Comparison of ENCODE assay signal across 7 cellular contexts in the genomic region with DNA sequence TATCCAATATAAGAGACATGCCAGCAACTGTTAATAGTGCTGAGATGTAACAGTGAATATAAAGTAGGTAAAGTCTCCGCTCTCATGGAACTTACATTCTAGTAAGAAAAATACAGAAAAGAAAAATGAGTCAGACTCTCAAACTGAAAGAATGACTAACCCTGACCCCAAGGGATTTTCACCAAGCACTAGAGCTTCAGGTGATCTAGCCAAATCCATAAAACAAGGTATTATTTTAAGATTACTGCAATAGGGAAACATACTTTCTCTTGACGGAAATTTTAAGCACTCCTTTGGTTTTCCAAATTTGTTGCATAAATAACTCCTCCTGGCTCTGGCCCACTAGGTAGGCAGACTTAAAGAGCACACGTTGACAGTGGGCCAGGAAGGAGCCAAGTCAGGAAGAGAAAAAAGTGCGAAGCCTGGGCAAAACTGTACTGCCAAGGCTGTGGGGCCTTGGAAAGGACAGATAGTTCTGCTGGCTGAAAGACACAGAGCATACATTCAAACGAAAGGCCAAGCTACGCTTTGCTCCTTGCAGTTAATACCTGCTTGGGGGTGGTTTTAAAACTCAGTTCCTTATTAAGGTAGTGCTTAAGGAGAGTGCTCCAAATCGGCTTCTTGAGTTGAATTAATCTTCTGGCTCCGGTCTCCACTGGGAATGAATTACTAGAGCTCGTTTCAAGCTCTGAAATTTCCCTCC. TPM values are rescaled to one million over a fixed set of nuclear protein-coding genes. Genes with fewer than 3 reads are reported as not detected.
A peak's percentile ranks its signal among the peaks of the same experiment; 100 is the strongest.
DNase-seq lines count a peak whose midpoint lies in the region; ATAC-seq and TF ChIP-seq lines count a peak whose summit lies in the region.

No MANE protein-coding gene starts in this region.

- no peak for TF ChIP-seq EP300 in neural cell (conservative IDR thresholded peaks at IDR 0.05; ENCODE audit: poor library complexity, severe bottlenecking)

- H3K9me3 ChIP-seq in HCT116 (ENCODE audit: control insufficient read depth in 1 of 2, insufficient read depth in 1 of 2, low read depth in 1 of 2, low read length in 2 of 2) (no peaks in the 10 kb centered on the region), duodenal mucosa (ENCODE audit: control insufficient read depth in 1 of 2, low read length in 2 of 2) (no peaks in the 10 kb centered on the region), neural cell (ENCODE audit: low read length) (no peaks in the 10 kb centered on the region)

- H3K4me3 ChIP-seq in HCT116 (replicated peaks in 1 of 2; ENCODE audit: low read depth in 1 of 2, low read length in 2 of 2) (peak overlapping the region; percentile 90 to 98), duodenal mucosa (ENCODE audit: low read depth in 1 of 2, low read length in 2 of 2) (peak overlapping the region; percentile 92 to 95), neural cell (ENCODE audit: low read length) (peak overlapping the region; percentile 98)

- RAD21 ChIA-PET in HCT116 (lab: Charles Lee; ENCODE audit: low non-redundant PET in 1 of 2, low total read pairs in 2 of 2, uncharacterized antibody in 2 of 2, unreplicated experiment in 2 of 2), result no interaction called here

- H3K79me2 ChIP-seq in HCT116 (ENCODE audit: insufficient read depth, low read length) (peaks cover 64% of the 10 kb centered on the region), neural cell (replicated peaks; ENCODE audit: insufficient read depth, low read length) (peaks cover 34% of the 10 kb centered on the region)

- no peaks in the 10 kb centered on the region for H3K27me3 ChIP-seq in HCT116 (ENCODE audit: insufficient read depth, low read length)
- H3K27me3 ChIP-seq in duodenal mucosa (ENCODE audit: control insufficient read depth in 1 of 2, insufficient read depth in 2 of 2, low read length in 2 of 2), result no peaks in the 10 kb centered on the region
- H3K27me3 ChIP-seq in neural cell (ENCODE audit: insufficient read depth, low read depth, low read length), result no peaks in the 10 kb centered on the region

- peaks cover 5 to 9% of the 10 kb centered on the region in 2 experiments; a peak in 3 of 4 replicates for H3K36me3 ChIP-seq in HCT116 (ENCODE audit: control insufficient read depth in 1 of 2, insufficient read depth in 2 of 2, low read length in 2 of 2)
- H3K36me3 ChIP-seq in duodenal mucosa (ENCODE audit: control insufficient read depth in 1 of 2, insufficient read depth in 2 of 2, low read length in 2 of 2), result no peaks in the 10 kb centered on the region
- no peaks in the 10 kb centered on the region for H3K36me3 ChIP-seq in neural cell (ENCODE audit: insufficient read depth, low read length)

- POLR2A ChIA-PET in HCT116 (lab: Charles Lee), result no interaction called here

- no peaks in the 10 kb centered on the region for H3F3A ChIP-seq in neural cell (ENCODE audit: insufficient read depth, low read length, poor library complexity, severe bottlenecking)

- no peak overlapping the region for H2AFZ ChIP-seq in HCT116 (ENCODE audit: low read depth, low read length, poor library complexity, severe bottlenecking)
- H2AFZ ChIP-seq in neural cell (ENCODE audit: low read depth, low read length), result no peak overlapping the region

- intact Hi-C loops in HCT116 (cut with micrococcal nuclease), result no loop called here

- H3K27ac ChIP-seq in HCT116 (ENCODE audit: low read depth, low read length) (peak overlapping the region; percentile 71; the same call in 1 of the 2 replicates), duodenal mucosa (ENCODE audit: low read depth, low read length) (no peak overlapping the region), neural cell (ENCODE audit: low read length) (peak overlapping the region; percentile 72)

- H3K4me1 ChIP-seq in HCT116 (ENCODE audit: control insufficient read depth in 1 of 2, insufficient read depth in 2 of 2, low read length in 2 of 2) (peaks cover 10 to 19% of the 10 kb centered on the region in 2 experiments), duodenal mucosa (ENCODE audit: control insufficient read depth in 1 of 2, insufficient read depth in 2 of 2, low read length in 2 of 2) (peaks cover 12 to 17% of the 10 kb centered on the region in 2 donors)

- CTCF ChIA-PET in HCT116 (lab: Charles Lee), result no interaction called here

- H3K9me2 ChIP-seq in HCT116 (ENCODE audit: insufficient read depth) (no peaks in the 10 kb centered on the region), neural cell (ENCODE audit: insufficient read depth, low read length) (no peaks in the 10 kb centered on the region)

- no peak for TF ChIP-seq POLR2A in HCT116 (IDR thresholded peaks at IDR 0.05; ENCODE audit: borderline replicate concordance, extremely low read depth, insufficient read depth, insufficient read length)

- TF ChIP-seq RAD21 in HCT116 (IDR thresholded peaks at IDR 0.05; ENCODE audit: low read depth), result no peak
- no peak for TF ChIP-seq RAD21 in neural cell (conservative IDR thresholded peaks at IDR 0.05)

- TSS peak; percentile 45 for BruUV-seq in HCT116 (replicated peaks; lab: Mats Ljungman, UMichigan)

- peak overlapping the region; percentile 97 for H3K9ac ChIP-seq in HCT116 (ENCODE audit: low read length)
- peak overlapping the region; percentile 74 to 89 for H3K9ac ChIP-seq in duodenal mucosa (ENCODE audit: low read depth in 1 of 2, low read length in 2 of 2)
- peak overlapping the region; percentile 88 for H3K9ac ChIP-seq in neural cell (ENCODE audit: low read length)

- TF ChIP-seq CTCF in HCT116 (IDR thresholded peaks at IDR 0.05 in 2 of 3, conservative IDR thresholded peaks at IDR 0.05 in 1 of 3; ENCODE audit: borderline replicate concordance in 1 of 3, insufficient read depth in 1 of 3, low read depth in 2 of 3, low read length in 2 of 3) (no peak), neural cell (IDR thresholded peaks at IDR 0.05; ENCODE audit: poor library complexity, severe bottlenecking) (no peak)

- H4K20me1 ChIP-seq in HCT116 (ENCODE audit: insufficient read depth) (peaks cover 7% of the 10 kb centered on the region; the same call in 1 of the 2 replicates), neural cell (ENCODE audit: insufficient read depth) (no peaks in the 10 kb centered on the region)

- peak; percentile 62 for ATAC-seq in GM18499 (IDR thresholded peaks at IDR 0.05; ENCODE audit: insufficient read depth, unreplicated experiment)
- no peak for ATAC-seq in HCT116

- H3K4me2 ChIP-seq in HCT116 (ENCODE audit: low read length) (peak overlapping the region; percentile 75), neural cell (ENCODE audit: low read length) (peak overlapping the region; percentile 96)

- DNase-seq in HCT116 (ENCODE audit: low read depth, low spot score) (no peak), NCI-H82 treated with DMSO at 0.1 percent for 48 hours (lab: John Stamatoyannopoulos, UW; ENCODE audit: unreplicated experiment) (peak; percentile 2), NCI-H2227 treated with DMSO at 0.1 percent for 48 hours (lab: John Stamatoyannopoulos, UW) (no peak), NCI-H226 (no peak)

TF ChIP-seq in HCT116, 20 proteins besides CTCF, POLR2A, EP300 and RAD21:
- no peak for TF ChIP-seq CEBPB (IDR thresholded peaks at IDR 0.05; ENCODE audit: low read depth)
- TF ChIP-seq EZH2 (IDR thresholded peaks at IDR 0.05), result no peak
- no peak for TF ChIP-seq JUND (IDR thresholded peaks at IDR 0.05)
- TF ChIP-seq FOSL1 (IDR thresholded peaks at IDR 0.05; ENCODE audit: low read depth), result no peak
- no peak for TF ChIP-seq ZFX (IDR thresholded peaks at IDR 0.05)
- TF ChIP-seq SIN3A (IDR thresholded peaks at IDR 0.05; ENCODE audit: low read depth), result no peak
- no peak for TF ChIP-seq POLR2AphosphoS5 (IDR thresholded peaks at IDR 0.05; ENCODE audit: low read depth, low read length)
- no peak for TF ChIP-seq EGR1 (IDR thresholded peaks at IDR 0.05; ENCODE audit: low read depth)
- no peak for TF ChIP-seq CBX3 (IDR thresholded peaks at IDR 0.05; ENCODE audit: low read depth)

TF ChIP-seq in neural cell, 6 proteins besides CTCF, POLR2A, EP300 and RAD21:
- TF ChIP-seq SMC3 (conservative IDR thresholded peaks at IDR 0.05; ENCODE audit: poor library complexity) (no peak), POLR2AphosphoS5 (IDR thresholded peaks at IDR 0.05) (no peak), MXI1 (conservative IDR thresholded peaks at IDR 0.05; ENCODE audit: poor library complexity, severe bottlenecking) (no peak), EZH2 (IDR thresholded peaks at IDR 0.05; ENCODE audit: borderline replicate concordance, insufficient read depth, low read length, poor library complexity, severe bottlenecking) (no peak), TAF1 (IDR thresholded peaks at IDR 0.05; ENCODE audit: low read depth) (no peak)
- TF ChIP-seq, protein P1, sequence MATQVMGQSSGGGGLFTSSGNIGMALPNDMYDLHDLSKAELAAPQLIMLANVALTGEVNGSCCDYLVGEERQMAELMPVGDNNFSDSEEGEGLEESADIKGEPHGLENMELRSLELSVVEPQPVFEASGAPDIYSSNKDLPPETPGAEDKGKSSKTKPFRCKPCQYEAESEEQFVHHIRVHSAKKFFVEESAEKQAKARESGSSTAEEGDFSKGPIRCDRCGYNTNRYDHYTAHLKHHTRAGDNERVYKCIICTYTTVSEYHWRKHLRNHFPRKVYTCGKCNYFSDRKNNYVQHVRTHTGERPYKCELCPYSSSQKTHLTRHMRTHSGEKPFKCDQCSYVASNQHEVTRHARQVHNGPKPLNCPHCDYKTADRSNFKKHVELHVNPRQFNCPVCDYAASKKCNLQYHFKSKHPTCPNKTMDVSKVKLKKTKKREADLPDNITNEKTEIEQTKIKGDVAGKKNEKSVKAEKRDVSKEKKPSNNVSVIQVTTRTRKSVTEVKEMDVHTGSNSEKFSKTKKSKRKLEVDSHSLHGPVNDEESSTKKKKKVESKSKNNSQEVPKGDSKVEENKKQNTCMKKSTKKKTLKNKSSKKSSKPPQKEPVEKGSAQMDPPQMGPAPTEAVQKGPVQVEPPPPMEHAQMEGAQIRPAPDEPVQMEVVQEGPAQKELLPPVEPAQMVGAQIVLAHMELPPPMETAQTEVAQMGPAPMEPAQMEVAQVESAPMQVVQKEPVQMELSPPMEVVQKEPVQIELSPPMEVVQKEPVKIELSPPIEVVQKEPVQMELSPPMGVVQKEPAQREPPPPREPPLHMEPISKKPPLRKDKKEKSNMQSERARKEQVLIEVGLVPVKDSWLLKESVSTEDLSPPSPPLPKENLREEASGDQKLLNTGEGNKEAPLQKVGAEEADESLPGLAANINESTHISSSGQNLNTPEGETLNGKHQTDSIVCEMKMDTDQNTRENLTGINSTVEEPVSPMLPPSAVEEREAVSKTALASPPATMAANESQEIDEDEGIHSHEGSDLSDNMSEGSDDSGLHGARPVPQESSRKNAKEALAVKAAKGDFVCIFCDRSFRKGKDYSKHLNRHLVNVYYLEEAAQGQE (IDR thresholded peaks at IDR 0.05; ENCODE audit: borderline replicate concordance), result no peak

RNA-seq across cellular contexts. Expression of a gene that starts 1.4 kb away (rescaled TPM):
- 135 TPM for total RNA-seq in HCT116 (2021; ENCODE audit: unreplicated experiment)
- 72.7 and 89.3 TPM in 2 replicates for polyA plus RNA-seq in HCT116 (2012)
- polyA plus RNA-seq in neural cell, result 44.7 and 55.6 TPM in 2 replicates
- polyA minus RNA-seq in neural cell, result 53.8 and 65.1 TPM in 2 replicates

RNA-seq across cellular contexts. Expression of a gene that starts 48.1 kb away (rescaled TPM):
- total RNA-seq in HCT116 (2021; ENCODE audit: unreplicated experiment), result 9.8 TPM
- 4.0 and 4.7 TPM in 2 replicates for polyA plus RNA-seq in HCT116 (2012)
- polyA plus RNA-seq in neural cell, result 9.8 and 10.2 TPM in 2 replicates
- 35.3 and 47.0 TPM in 2 replicates for polyA minus RNA-seq in neural cell
